Comparison of ENCODE assay signal across 8 cellular contexts in the genomic region with DNA sequence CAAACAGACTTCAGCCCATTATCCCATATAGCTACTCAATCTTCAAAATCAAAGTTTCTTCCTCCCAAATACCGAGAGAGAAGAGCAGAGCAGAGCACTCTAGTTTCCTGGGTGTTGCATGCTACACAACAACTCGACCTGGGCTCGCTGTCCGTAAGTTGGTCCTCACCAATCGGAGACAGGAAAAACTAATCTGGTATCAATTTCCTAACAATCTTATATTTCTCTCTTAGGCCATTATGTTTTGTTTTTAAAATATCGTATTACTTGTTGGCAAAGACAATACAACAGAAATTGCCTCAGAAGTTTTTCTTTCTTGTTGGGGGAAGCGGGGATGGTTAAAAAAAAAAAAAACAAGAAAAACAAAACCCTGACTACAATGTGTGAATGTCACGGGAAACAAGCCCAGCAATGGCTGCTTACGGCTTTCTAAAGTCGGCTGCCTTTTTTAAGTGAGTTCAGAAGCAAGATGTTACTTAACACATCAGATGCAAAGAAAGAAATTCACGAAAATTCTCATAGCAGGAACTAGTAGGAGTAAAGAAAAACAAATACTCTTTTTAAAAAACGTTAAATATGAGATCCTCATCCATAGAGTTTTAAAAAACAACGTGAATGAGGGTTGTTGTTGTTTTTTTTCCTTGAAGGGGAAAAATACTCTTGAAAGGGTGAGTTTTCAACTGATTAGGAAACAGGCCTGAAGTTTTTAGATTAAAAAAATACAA. TPM values are rescaled to one million over a fixed set of nuclear protein-coding genes. Genes with fewer than 3 reads are reported as not detected.
A peak's percentile ranks its signal among the peaks of the same experiment; 100 is the strongest.
DNase-seq lines count a peak whose midpoint lies in the region; ATAC-seq and TF ChIP-seq lines count a peak whose summit lies in the region.

No MANE protein-coding gene starts in this region.

- H3K9me2 ChIP-seq in OCI-LY1 (ENCODE audit: low read depth, low read length): no peaks in the 10 kb centered on the region

- peaks cover 60% of the 10 kb centered on the region for H3K79me2 ChIP-seq in OCI-LY1 (ENCODE audit: insufficient read depth, low read length)

- no peaks in the 10 kb centered on the region for H3K36me3 ChIP-seq in heart right ventricle
- H3K36me3 ChIP-seq in OCI-LY1 (ENCODE audit: insufficient read depth, low read length): peaks cover 35% of the 10 kb centered on the region
- H3K36me3 ChIP-seq in mesenchymal stem cell (ENCODE audit: control insufficient read depth in 1 of 2, insufficient read depth in 2 of 2, low read depth in 1 of 2, low read length in 2 of 2): peaks cover 0 to 8% of the 10 kb centered on the region in 2 experiments
- no peaks in the 10 kb centered on the region for H3K36me3 ChIP-seq in urinary bladder (ENCODE audit: insufficient read depth)

- H2BK12ac ChIP-seq in mesenchymal stem cell (ENCODE audit: low read length in 2 of 2): no peak overlapping the region

- H2BK15ac ChIP-seq in mesenchymal stem cell (ENCODE audit: low read depth, poor library complexity, severe bottlenecking): no peak overlapping the region

- H3K4me3 ChIP-seq in heart right ventricle (peak overlapping the region; percentile 55 to 86 (median 76)), OCI-LY1 (ENCODE audit: low read depth, low read length, poor library complexity, severe bottlenecking) (peak overlapping the region; percentile 86), choroid plexus epithelial cell (ENCODE audit: low read depth, low read length) (peak overlapping the region; percentile 76), mesenchymal stem cell (ENCODE audit: insufficient read depth in 1 of 2, low read depth in 1 of 2, low read length in 2 of 2) (peak overlapping the region; percentile 47 to 86), urinary bladder (ENCODE audit: low read depth, low read length) (peak overlapping the region; percentile 68)

- H3K4me2 ChIP-seq in OCI-LY1 (ENCODE audit: low read length): peak overlapping the region; percentile 70
- peak overlapping the region; percentile 65 for H3K4me2 ChIP-seq in mesenchymal stem cell (ENCODE audit: low read length, poor library complexity, severe bottlenecking)

- H2AK5ac ChIP-seq in mesenchymal stem cell (ENCODE audit: low read length, severe bottlenecking): peak overlapping the region; percentile 42

- H4K8ac ChIP-seq in mesenchymal stem cell (ENCODE audit: low read length): peak overlapping the region; percentile 72

- H4K91ac ChIP-seq in mesenchymal stem cell (ENCODE audit: low read length): no peak overlapping the region

- H3K27me3 ChIP-seq in heart right ventricle: no peaks in the 10 kb centered on the region
- H3K27me3 ChIP-seq in OCI-LY1 (ENCODE audit: insufficient read depth, low read length): no peaks in the 10 kb centered on the region
- H3K27me3 ChIP-seq in mesenchymal stem cell (ENCODE audit: control insufficient read depth in 1 of 2, insufficient read depth in 1 of 2, low read length in 2 of 2): no peaks in the 10 kb centered on the region

- H3F3A ChIP-seq in OCI-LY1 (ENCODE audit: insufficient read depth, low read length): no peaks in the 10 kb centered on the region

- no peak for DNase-seq in heart right ventricle
- DNase-seq in left ventricle myocardium superior: no peak
- peak; percentile 77 for DNase-seq in choroid plexus epithelial cell (ENCODE audit: low read depth)
- peak; percentile 77 for DNase-seq in mesenchymal stem cell
- DNase-seq in HuH-7.5 (ENCODE audit: low spot score): no peak

- no peak for TF ChIP-seq CTCF in heart right ventricle (IDR thresholded peaks at IDR 0.05)
- TF ChIP-seq CTCF in OCI-LY1 (IDR thresholded peaks at IDR 0.05; ENCODE audit: low read length): no peak
- no peak for TF ChIP-seq CTCF in choroid plexus epithelial cell (conservative IDR thresholded peaks at IDR 0.05; ENCODE audit: low read depth, low read length)

- peak overlapping the region; percentile 86 for H3K9ac ChIP-seq in OCI-LY1 (ENCODE audit: low read length)
- peak overlapping the region; percentile 99 for H3K9ac ChIP-seq in mesenchymal stem cell (ENCODE audit: low read length)

- 0 out of 2 replicates have a peak, but pooled peaks cover 9% of the 10 kb centered on the region for H4K20me1 ChIP-seq in OCI-LY1 (ENCODE audit: insufficient read depth, low read length)

- no peak overlapping the region for H3K14ac ChIP-seq in mesenchymal stem cell (ENCODE audit: low read length in 2 of 2)

- peak overlapping the region in 1 of 2 experiments; percentile 69 for H3K4ac ChIP-seq in mesenchymal stem cell (ENCODE audit: low read depth in 1 of 2, low read length in 2 of 2)

- H2BK120ac ChIP-seq in mesenchymal stem cell (ENCODE audit: low read depth, low read length): peak overlapping the region; percentile 34

- H3K4me1 ChIP-seq in heart right ventricle (peaks cover 21 to 57% (median 54%) of the 10 kb centered on the region in 9 donors), OCI-LY1 (ENCODE audit: insufficient read depth, low read length, severe bottlenecking) (peaks cover 60% of the 10 kb centered on the region), mesenchymal stem cell (ENCODE audit: control insufficient read depth, insufficient read depth, low read depth, low read length) (peaks cover 17% of the 10 kb centered on the region), urinary bladder (ENCODE audit: insufficient read depth) (no peaks in the 10 kb centered on the region)

- H2BK5ac ChIP-seq in mesenchymal stem cell (ENCODE audit: low read depth, low read length, poor library complexity, severe bottlenecking): no peak overlapping the region

- H3K18ac ChIP-seq in mesenchymal stem cell (ENCODE audit: low read depth in 1 of 2, low read length in 2 of 2): peak overlapping the region; percentile 40 to 79

- no peaks in the 10 kb centered on the region for H3K9me3 ChIP-seq in heart right ventricle
- no peaks in the 10 kb centered on the region for H3K9me3 ChIP-seq in OCI-LY1 (ENCODE audit: low read length)
- H3K9me3 ChIP-seq in mesenchymal stem cell (ENCODE audit: control insufficient read depth, low read length): no peaks in the 10 kb centered on the region

- H3K23ac ChIP-seq in mesenchymal stem cell (ENCODE audit: low read length in 2 of 2): no peak overlapping the region

- ATAC-seq in heart right ventricle: no peak
- ATAC-seq in left ventricle myocardium superior: no peak
- ATAC-seq in HG03280 (IDR thresholded peaks at IDR 0.05; ENCODE audit: unreplicated experiment): no peak

- 0% methylated on average over 13 of the region's 13 CpGs for WGBS in heart right ventricle, 2 donors
- WGBS in mesenchymal stem cell: 0% methylated on average over 5 of the region's 13 CpGs
- under 1% methylated on average over 13 of the region's 13 CpGs for WGBS in urinary bladder

- H2AFZ ChIP-seq in OCI-LY1 (ENCODE audit: low read length) (no peak overlapping the region), mesenchymal stem cell (ENCODE audit: low read depth, low read length) (no peak overlapping the region)

- peak overlapping the region; percentile 88 to 98 (median 96) for H3K27ac ChIP-seq in heart right ventricle
- H3K27ac ChIP-seq in OCI-LY1 (ENCODE audit: low read depth, low read length, poor library complexity, severe bottlenecking): peak overlapping the region; percentile 85
- H3K27ac ChIP-seq in mesenchymal stem cell (ENCODE audit: low read length, poor library complexity, severe bottlenecking): peak overlapping the region; percentile 97
- H3K27ac ChIP-seq in urinary bladder (ENCODE audit: low read depth): peak overlapping the region; percentile 89

- intact Hi-C loops in heart right ventricle (cut with DNase I) (loop anchor here in 9 of 10 donors (1.0 to 10.0 kb wide), 13 partner anchors 40 to 250 kb away; no protein-coding TSS in a partner anchor), left ventricle myocardium superior (cut with micrococcal nuclease) (no loop called here)

- peaks cover 3% of the 10 kb centered on the region for H3K79me1 ChIP-seq in mesenchymal stem cell (replicated peaks; ENCODE audit: low read length, poor library complexity, severe bottlenecking)

RNA-seq across cellular contexts. Expression of gene VGLL4, which starts 1.9 kb away (rescaled TPM):
- total RNA-seq in heart right ventricle (10 to 100 TPM; 20.8 to 46.1 (median 30.3) TPM), left ventricle myocardium superior (26.2 TPM), urinary bladder (77.1 TPM)
- polyA plus RNA-seq in heart right ventricle (10 to 100 TPM; 14.5 to 28.2 TPM), urinary bladder (42.3 TPM)
- polyA plus RNA-seq in mesenchymal stem cell (2013, experiment 1 of 2): 73.9 TPM
- 71.8 TPM for polyA plus RNA-seq in mesenchymal stem cell (2013, experiment 2 of 2)

Comparison
In these comparisons a context has a peak if more than half of its experiments do, and no peak if none do; other contexts are left out.
1. DNase-seq: peak in choroid plexus epithelial cell (single experiment) and mesenchymal stem cell (single experiment); none in heart right ventricle (0 of 2), left ventricle myocardium superior (single experiment) and HuH-7.5 (single experiment).
2. Peak in every context shown above with its lines, with median percentiles within 50 percentile points of each other: H3K27ac ChIP-seq and H3K4me3 ChIP-seq.